ENCODE assay signal across 19 cellular contexts in the genomic region with DNA sequence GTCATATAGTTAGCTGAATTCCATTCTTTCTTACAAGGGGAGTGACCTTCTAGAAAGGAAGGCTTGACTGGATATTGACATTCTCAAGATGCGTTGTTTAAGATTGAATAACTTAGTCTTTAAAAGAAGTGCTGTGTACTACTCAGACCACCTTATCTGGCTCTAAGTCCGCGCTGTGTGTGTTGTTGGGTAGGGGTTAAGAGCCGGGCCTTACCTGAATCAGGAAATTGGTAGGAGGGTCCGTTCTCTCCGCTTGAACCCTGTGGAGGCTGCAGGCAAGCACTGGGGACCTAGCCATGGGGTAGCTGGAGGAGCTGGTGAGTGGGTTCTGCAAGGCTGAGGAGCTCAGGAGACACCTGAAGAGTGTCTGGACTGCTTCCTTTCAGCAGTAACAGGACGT. TPM values are rescaled to one million over a fixed set of nuclear protein-coding genes. Genes with fewer than 3 reads are reported as not detected.
"Had no signal": no experiment of that assay in that cellular context is flagged by ENCODE, and none has a peak within 500 bp of the region (broad histone marks: within the 10 kb centered on the region; RNA-seq: fewer than 3 reads in every experiment).

No MANE protein-coding gene starts in this region.

- H3K27me3 ChIP-seq: heart right ventricle, ovary, testis, tibial nerve had no signal

- H3K4me1 ChIP-seq: testis, tibial nerve had no signal

- H3K36me3 ChIP-seq: heart right ventricle, ovary, tibial nerve had no signal

- DNase-seq: effector memory CD4-positive, alpha-beta T cell; heart right ventricle; hypothalamus; kidney glomerular epithelial cell; mammary epithelial cell; mucosa of descending colon; natural killer cell; nucleus accumbens; ovary; right cardiac atrium; small intestine; stimulated activated CD4-positive, alpha-beta T cell treated with anti-CD3 and anti-CD28 coated beads, Interleukin-12 subunit alpha, Interleukin-12 subunit beta, amount 100 ng/mL, for 4 hours; stimulated activated CD4-positive, alpha-beta T cell treated with anti-CD3 and anti-CD28 coated beads, Interleukin-2, amount 100 ng/mL, for 48 hours; stimulated activated naive CD4-positive, alpha-beta T cell treated with Interleukin-2 at 50 U/mL for 16 hours; testis had no signal

- H3K9me3 Mint-ChIP-seq: natural killer cell, neural crest cell had no signal

- H3K4me1 Mint-ChIP-seq: neural crest cell had no signal

- ATAC-seq: esophagus mucosa, heart right ventricle, mucosa of descending colon, natural killer cell, right cardiac atrium had no signal

- H3K36me3 Mint-ChIP-seq: natural killer cell had no signal

- H3K4me3 ChIP-seq: heart right ventricle, mucosa of descending colon, ovary, testis, tibial nerve had no signal

- H3K27ac ChIP-seq: heart right ventricle, ovary, testis, tibial nerve had no signal

- H3K27ac Mint-ChIP-seq: natural killer cell had no signal

- H3K9me3 ChIP-seq: heart right ventricle, mucosa of descending colon, ovary, testis, tibial nerve had no signal

- H3K4me3 Mint-ChIP-seq: natural killer cell, neural crest cell had no signal

RNA-seq across cellular contexts. Expression of gene SCML4, which starts 9.0 kb away (rescaled TPM):
- total RNA-seq: fibroblast of lung, mammary epithelial cell had no signal
- polyA plus RNA-seq: fibroblast of lung, mammary epithelial cell had no signal
